1 cellular context compared by ENCODE assay signal in genomic region chr19:13902993-13903555, GRCh38.
TF ChIP-seq lines count a peak whose summit lies in the region.

No MANE protein-coding gene starts in this region.

TF ChIP-seq in Ishikawa, 13 proteins besides CTCF, POLR2A, EP300 and RAD21 (continued from another document):
- TF ChIP-seq, protein P1, sequence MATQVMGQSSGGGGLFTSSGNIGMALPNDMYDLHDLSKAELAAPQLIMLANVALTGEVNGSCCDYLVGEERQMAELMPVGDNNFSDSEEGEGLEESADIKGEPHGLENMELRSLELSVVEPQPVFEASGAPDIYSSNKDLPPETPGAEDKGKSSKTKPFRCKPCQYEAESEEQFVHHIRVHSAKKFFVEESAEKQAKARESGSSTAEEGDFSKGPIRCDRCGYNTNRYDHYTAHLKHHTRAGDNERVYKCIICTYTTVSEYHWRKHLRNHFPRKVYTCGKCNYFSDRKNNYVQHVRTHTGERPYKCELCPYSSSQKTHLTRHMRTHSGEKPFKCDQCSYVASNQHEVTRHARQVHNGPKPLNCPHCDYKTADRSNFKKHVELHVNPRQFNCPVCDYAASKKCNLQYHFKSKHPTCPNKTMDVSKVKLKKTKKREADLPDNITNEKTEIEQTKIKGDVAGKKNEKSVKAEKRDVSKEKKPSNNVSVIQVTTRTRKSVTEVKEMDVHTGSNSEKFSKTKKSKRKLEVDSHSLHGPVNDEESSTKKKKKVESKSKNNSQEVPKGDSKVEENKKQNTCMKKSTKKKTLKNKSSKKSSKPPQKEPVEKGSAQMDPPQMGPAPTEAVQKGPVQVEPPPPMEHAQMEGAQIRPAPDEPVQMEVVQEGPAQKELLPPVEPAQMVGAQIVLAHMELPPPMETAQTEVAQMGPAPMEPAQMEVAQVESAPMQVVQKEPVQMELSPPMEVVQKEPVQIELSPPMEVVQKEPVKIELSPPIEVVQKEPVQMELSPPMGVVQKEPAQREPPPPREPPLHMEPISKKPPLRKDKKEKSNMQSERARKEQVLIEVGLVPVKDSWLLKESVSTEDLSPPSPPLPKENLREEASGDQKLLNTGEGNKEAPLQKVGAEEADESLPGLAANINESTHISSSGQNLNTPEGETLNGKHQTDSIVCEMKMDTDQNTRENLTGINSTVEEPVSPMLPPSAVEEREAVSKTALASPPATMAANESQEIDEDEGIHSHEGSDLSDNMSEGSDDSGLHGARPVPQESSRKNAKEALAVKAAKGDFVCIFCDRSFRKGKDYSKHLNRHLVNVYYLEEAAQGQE (IDR thresholded peaks at IDR 0.05; ENCODE audit: low read depth): no peak
TF ChIP-seq in Ishikawa: peak in this region for 0.
